8 cellular contexts compared by ENCODE assay signal in the genomic region with DNA sequence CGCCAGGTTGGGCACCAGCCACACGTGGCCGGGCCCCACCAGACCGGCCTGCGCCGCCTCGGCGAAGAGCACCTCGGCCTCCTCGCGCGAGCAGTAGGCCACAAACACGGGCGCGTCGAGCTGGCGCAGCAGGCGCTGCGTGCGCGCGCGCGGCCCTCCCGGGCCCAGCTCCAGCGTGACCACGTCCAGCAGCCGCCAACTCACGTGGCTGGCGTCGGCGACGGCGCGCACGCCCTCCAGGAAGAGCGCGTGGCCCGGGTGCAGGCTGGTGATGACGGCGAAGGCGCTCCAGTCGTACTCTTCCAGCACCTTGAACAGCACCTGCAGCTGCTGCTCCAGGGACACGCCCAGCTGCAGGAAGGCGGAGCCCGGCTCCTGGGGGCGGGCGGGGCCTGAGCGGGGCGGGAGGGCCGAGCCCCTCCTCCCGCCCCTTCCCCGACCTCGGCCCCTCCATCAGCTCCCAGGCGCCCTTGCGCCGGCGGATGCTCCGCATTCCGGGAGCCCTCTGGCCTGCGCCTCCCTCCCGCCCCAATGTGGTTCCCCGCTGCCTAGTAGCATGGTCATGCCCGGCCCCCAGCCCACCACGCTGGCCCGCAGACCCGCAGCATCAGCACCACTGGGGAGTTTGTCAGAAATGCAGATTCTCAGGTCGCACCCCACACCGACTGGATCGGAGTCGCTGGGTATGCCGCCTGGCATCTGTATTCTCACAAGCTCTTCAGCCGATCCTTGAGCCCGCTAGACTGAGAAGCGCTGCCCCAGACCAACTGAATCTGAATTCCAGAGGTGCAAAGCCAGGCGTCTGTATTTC.
DNase-seq lines count a peak whose midpoint lies in the region; ATAC-seq and TF ChIP-seq lines count a peak whose summit lies in the region.

No MANE protein-coding gene starts in this region.

- TF ChIP-seq CTCF in AG04449 (IDR thresholded peaks at IDR 0.05; ENCODE audit: insufficient read depth, low read length, missing control alignments) (no peak), MM.1S (IDR thresholded peaks at IDR 0.05; ENCODE audit: low read length) (no peak)

- no peaks in the 10 kb centered on the region for H3K9me3 ChIP-seq in MM.1S (replicated peaks; ENCODE audit: insufficient read depth, low read length)

- peak; percentile 74 for ATAC-seq in stimulated activated effector memory CD8-positive, alpha-beta T cell treated with anti-CD3 and anti-CD28 coated beads, Interleukin-12 subunit alpha, Interleukin-12 subunit beta, amount 100 ng/mL, for 72 hours
- ATAC-seq in HG02938 (IDR thresholded peaks at IDR 0.05; ENCODE audit: unreplicated experiment) = no peak

- H3K4me3 ChIP-seq in AG04449 (ENCODE audit: low read depth, low read length) (peak overlapping the region; percentile 12; the same call in 1 of the 2 replicates), MM.1S (ENCODE audit: low read length) (peak overlapping the region; percentile 73)

- POLR2A ChIA-PET in AG04449 (lab: Yijun Ruan, JAX) = no interaction called here

- H3K4me1 Mint-ChIP-seq in stimulated activated effector memory CD8-positive, alpha-beta T cell treated with anti-CD3 and anti-CD28 coated beads, Interleukin-12 subunit alpha, Interleukin-12 subunit beta, amount 100 ng/mL, for 72 hours = peaks cover 9% of the 10 kb centered on the region

- H3K27me3 ChIP-seq in MM.1S (replicated peaks; ENCODE audit: insufficient read depth, low read length) = peaks cover 37% of the 10 kb centered on the region

- no peaks in the 10 kb centered on the region for H4K20me1 ChIP-seq in MM.1S (ENCODE audit: insufficient read depth, low read length)

- H3K9me2 ChIP-seq in MM.1S (replicated peaks; ENCODE audit: insufficient read depth, low read length) = no peaks in the 10 kb centered on the region

- H3K27ac Mint-ChIP-seq in stimulated activated effector memory CD8-positive, alpha-beta T cell treated with anti-CD3 and anti-CD28 coated beads, Interleukin-12 subunit alpha, Interleukin-12 subunit beta, amount 100 ng/mL, for 72 hours = no peak overlapping the region

- CTCF ChIA-PET in AG04449 (lab: Yijun Ruan, JAX) = interaction anchor here (1.4 to 20.6 kb wide), 3 partner anchors 9 to 59 kb away, joined by 7 to 692 read pairs (median 81); no protein-coding TSS in a partner anchor

- H3K9me3 Mint-ChIP-seq in stimulated activated effector memory CD8-positive, alpha-beta T cell treated with anti-CD3 and anti-CD28 coated beads, Interleukin-12 subunit alpha, Interleukin-12 subunit beta, amount 100 ng/mL, for 72 hours = no peaks in the 10 kb centered on the region

- H3K4me1 ChIP-seq in MM.1S (ENCODE audit: low read length) = 0 out of 2 replicates have a peak, but pooled peaks cover 4% of the 10 kb centered on the region

- no peaks in the 10 kb centered on the region for H3F3A ChIP-seq in MM.1S (ENCODE audit: insufficient read depth, low read length)

- no peaks in the 10 kb centered on the region for H3K36me3 ChIP-seq in MM.1S (replicated peaks; ENCODE audit: insufficient read depth, low read length)

- DNase-seq in AG04449 (ENCODE audit: low read depth, low spot score) (no peak), MM.1S (peak; percentile 87), iris pigment epithelial cell (ENCODE audit: low read depth) (peak; percentile 27), inferior parietal cortex (ENCODE audit: extremely low spot score) (no peak), NCI-H446 treated with DMSO at 0.1 percent for 48 hours (lab: John Stamatoyannopoulos, UW) (no peak)
- peak; percentile 67 for DNase-seq in activated T-cell treated with anti-CD3 and anti-CD28 coated beads, Interleukin-2, amount 50 U/mL, for 1 hour
- DNase-seq in stimulated activated effector memory CD8-positive, alpha-beta T cell treated with anti-CD3 and anti-CD28 coated beads, Interleukin-12 subunit alpha, Interleukin-12 subunit beta, amount 100 ng/mL, for 72 hours (ENCODE audit: low spot score in 2 of 2) = peak in 1 of 2 donors; percentile 26

- peak overlapping the region; percentile 36; the same call in 1 of the 2 replicates for H3K9ac ChIP-seq in MM.1S (ENCODE audit: low read length)

- H2AFZ ChIP-seq in MM.1S (ENCODE audit: low read length) = peak overlapping the region; percentile 84

- peak overlapping the region; percentile 62 for H3K4me3 Mint-ChIP-seq in stimulated activated effector memory CD8-positive, alpha-beta T cell treated with anti-CD3 and anti-CD28 coated beads, Interleukin-12 subunit alpha, Interleukin-12 subunit beta, amount 100 ng/mL, for 72 hours

- no peak overlapping the region for H3K27ac ChIP-seq in MM.1S (ENCODE audit: low read length)

- no peaks in the 10 kb centered on the region for H3K36me3 Mint-ChIP-seq in stimulated activated effector memory CD8-positive, alpha-beta T cell treated with anti-CD3 and anti-CD28 coated beads, Interleukin-12 subunit alpha, Interleukin-12 subunit beta, amount 100 ng/mL, for 72 hours

- peak overlapping the region; percentile 80 for H3K4me2 ChIP-seq in MM.1S (ENCODE audit: low read depth, low read length)

- no peaks in the 10 kb centered on the region for H3K79me2 ChIP-seq in MM.1S (ENCODE audit: low read length)

Comparison
In these comparisons a context has a peak if more than half of its experiments do, and no peak if none do; other contexts are left out.
1. DNase-seq: peak in MM.1S (single experiment), activated T-cell treated with anti-CD3 and anti-CD28 coated beads, Interleukin-2, amount 50 U/mL, for 1 hour (single experiment) and iris pigment epithelial cell (single experiment); none in AG04449 (single experiment), inferior parietal cortex (single experiment) and NCI-H446 treated with DMSO at 0.1 percent for 48 hours (single experiment).